ENCODE assay signal across 8 cellular contexts in genomic region chr20:62937353-62938104, GRCh38. TPM values are rescaled to one million over a fixed set of nuclear protein-coding genes. Genes with fewer than 3 reads are reported as not detected.
DNase-seq lines count a peak whose midpoint lies in the region; ATAC-seq and TF ChIP-seq lines count a peak whose summit lies in the region.

No MANE protein-coding gene starts in this region.

- no peak for TF ChIP-seq CTCF in epithelial cell of proximal tubule (conservative IDR thresholded peaks at IDR 0.05; ENCODE audit: low read depth, low read length)

- peak overlapping the region; percentile 92 for H3K4me3 ChIP-seq in epithelial cell of proximal tubule (ENCODE audit: low read depth, low read length)
- peak overlapping the region; percentile 91 to 96 for H3K4me3 ChIP-seq in mucosa of rectum (ENCODE audit: low read length in 2 of 2)

- peak; percentile 74 for ATAC-seq in GM21619 (IDR thresholded peaks at IDR 0.05; ENCODE audit: unreplicated experiment)

- peaks cover 14 to 20% of the 10 kb centered on the region in 2 donors for H3K4me1 ChIP-seq in mucosa of rectum (ENCODE audit: control insufficient read depth in 2 of 2, insufficient read depth in 2 of 2, low read length in 2 of 2)

- H3K27ac ChIP-seq in mucosa of rectum (ENCODE audit: low read depth in 2 of 2, low read length in 2 of 2), result peak overlapping the region; percentile 89 to 92

- H3K9me3 ChIP-seq in mucosa of rectum (ENCODE audit: control insufficient read depth in 2 of 2, low read length in 2 of 2), result no peaks in the 10 kb centered on the region

- TF ChIP-seq EP300 in Ishikawa (IDR thresholded peaks at IDR 0.05; ENCODE audit: borderline replicate concordance), result no peak; the same call in 1 of the 2 replicates

- DNase-seq in DMS153 (lab: John Stamatoyannopoulos, UW) (peak; percentile 87), OCI-M1 (lab: John Stamatoyannopoulos, UW) (peak; percentile 97), activated T-cell treated with anti-CD3 and anti-CD28 coated beads for 48 hours (ENCODE audit: low read depth) (peak; percentile 97), epithelial cell of proximal tubule (ENCODE audit: low read depth) (no peak)
- DNase-seq in stimulated activated CD8-positive, alpha-beta memory T cell treated with anti-CD3 and anti-CD28 coated beads, Interleukin-4, amount 100 ng/mL, for 24 hours (ENCODE audit: low read depth), result peak; percentile 96

- no peaks in the 10 kb centered on the region for H3K27me3 ChIP-seq in mucosa of rectum (ENCODE audit: control insufficient read depth in 2 of 2, insufficient read depth in 2 of 2, low read length in 2 of 2)

- H3K36me3 ChIP-seq in mucosa of rectum (ENCODE audit: control insufficient read depth in 2 of 2, insufficient read depth in 2 of 2, low read length in 2 of 2), result peaks cover 9 to 14% of the 10 kb centered on the region in 2 donors

- TF ChIP-seq RAD21 in Ishikawa (IDR thresholded peaks at IDR 0.05; ENCODE audit: low read depth), result no peak

- peak overlapping the region; percentile 92 to 96 for H3K9ac ChIP-seq in mucosa of rectum (ENCODE audit: low read depth in 1 of 2, low read length in 2 of 2)

TF ChIP-seq in Ishikawa, 13 proteins besides CTCF, POLR2A, EP300 and RAD21:
- TF ChIP-seq REST (IDR thresholded peaks at IDR 0.05; ENCODE audit: low read depth) (no peak), ZBTB7A (IDR thresholded peaks at IDR 0.05; ENCODE audit: low read depth) (peak; percentile 66; the same call in 1 of the 2 replicates), TAF1 (IDR thresholded peaks at IDR 0.05; ENCODE audit: low read depth) (peak; percentile 96), TCF12 (IDR thresholded peaks at IDR 0.05; ENCODE audit: low read depth) (peak; percentile 62; the same call in 1 of the 2 replicates), YY1 (IDR thresholded peaks at IDR 0.05; ENCODE audit: low read depth) (peak; percentile 96), CREB1 (IDR thresholded peaks at IDR 0.05; ENCODE audit: low read depth) (no peak), NFIC (IDR thresholded peaks at IDR 0.05) (peak; percentile 27; the same call in 1 of the 2 replicates), USF1 (IDR thresholded peaks at IDR 0.05) (peak; percentile 24; the same call in 1 of the 2 replicates), MAX (IDR thresholded peaks at IDR 0.05) (peak; percentile 97), FOXM1 (IDR thresholded peaks at IDR 0.05; ENCODE audit: borderline replicate concordance, low read depth) (no peak; the same call in 1 of the 2 replicates), CEBPB (IDR thresholded peaks at IDR 0.05) (no peak), TEAD4 (IDR thresholded peaks at IDR 0.05) (no peak), EGR1 (IDR thresholded peaks at IDR 0.05) (peak; percentile 92)

RNA-seq across cellular contexts. Expression of gene GID8, which starts 0.4 kb away (rescaled TPM):
- total RNA-seq in epithelial cell of proximal tubule, result 23.2 and 23.6 TPM in 2 replicates

RNA-seq across cellular contexts. Expression of gene DIDO1, which starts 11.2 kb away (rescaled TPM):
- total RNA-seq in epithelial cell of proximal tubule, result 26.9 and 32.3 TPM in 2 replicates

RNA-seq across cellular contexts. Expression of gene SLC17A9, which starts 15.0 kb away (rescaled TPM):
- total RNA-seq in epithelial cell of proximal tubule, result 17.4 and 19.5 TPM in 2 replicates
